In genomic region chr10:15939543-15939942, GRCh38 we compare ENCODE assay signal across 7 cellular contexts.
DNase-seq lines count a peak whose midpoint lies in the region; ATAC-seq, FAIRE-seq and TF ChIP-seq lines count a peak whose summit lies in the region.
"Not testable (repeated sequence)": the region's sequence is repeated elsewhere in the genome, so short reads cannot be mapped to it uniquely, and the experiment has no call there.

No MANE protein-coding gene starts in this region.

- TF ChIP-seq CTCF in GM23338 (conservative IDR thresholded peaks at IDR 0.05; ENCODE audit: low read depth in 2 of 2); astrocyte (IDR thresholded peaks at IDR 0.05; ENCODE audit: insufficient read depth, low read depth, low read length); mammary epithelial cell (conservative IDR thresholded peaks at IDR 0.05 in 1 of 2, IDR thresholded peaks at IDR 0.05 in 1 of 2; ENCODE audit: extremely low read depth in 1 of 2, insufficient read depth in 1 of 2, low read depth in 1 of 2, low read length in 2 of 2): not testable (repeated sequence)

- H3K36me3 ChIP-seq in GM23338 (ENCODE audit: insufficient read depth); astrocyte (ENCODE audit: insufficient read depth, low read length); mammary epithelial cell (ENCODE audit: insufficient read depth, low read length): not testable (repeated sequence)

- not testable (repeated sequence) for H3K4me3 ChIP-seq in GM23338; astrocyte (ENCODE audit: insufficient read depth, low read depth, low read length); mammary epithelial cell (replicated peaks in 1 of 3; ENCODE audit: insufficient read depth in 1 of 3, low read depth in 2 of 3, low read length in 3 of 3)

- dilution Hi-C loops in mammary epithelial cell (cut with HindIII; ENCODE audit: low sequenced_read_pairs), result not testable (repeated sequence)

- 34% methylated on average over 6 of the region's 6 CpGs for WGBS in mammary epithelial cell (ENCODE audit: low coverage, missing lambda C conversion rate)

- intact Hi-C loops in mammary epithelial cell (cut with micrococcal nuclease), result not testable (repeated sequence)

- H3K4me3 Mint-ChIP-seq in GM23338, result not testable (repeated sequence)
- peak overlapping the region; percentile 8 for H3K4me3 Mint-ChIP-seq in astrocyte (ENCODE audit: unreplicated experiment)

- not testable (repeated sequence) for H3K9me3 ChIP-seq in astrocyte (ENCODE audit: insufficient read depth, low read depth, low read length); mammary epithelial cell (replicated peaks; ENCODE audit: insufficient read depth, low read length)

- not testable (repeated sequence) for H3K4me1 ChIP-seq in GM23338 (ENCODE audit: insufficient read depth); astrocyte (ENCODE audit: insufficient read depth, low read length); mammary epithelial cell (ENCODE audit: insufficient read depth, low read length)

- peak overlapping the region; percentile 75 for H2AFZ ChIP-seq in GM23338
- H2AFZ ChIP-seq in astrocyte (ENCODE audit: low read depth, low read length); mammary epithelial cell (ENCODE audit: low read depth, low read length): not testable (repeated sequence)

- H3K9me3 Mint-ChIP-seq in GM23338; astrocyte (ENCODE audit: unreplicated experiment): not testable (repeated sequence)

- H3F3A ChIP-seq in GM23338 (replicated peaks; ENCODE audit: low read depth), result not testable (repeated sequence)

- not testable (repeated sequence) for H3K36me3 Mint-ChIP-seq in GM23338 (ENCODE audit: low read depth); astrocyte (ENCODE audit: low read depth, unreplicated experiment)

- H3K27ac ChIP-seq in GM23338 (ENCODE audit: low read depth); astrocyte (ENCODE audit: low read depth, low read length); mammary epithelial cell (ENCODE audit: insufficient read depth, low read depth, low read length): not testable (repeated sequence)

- not testable (repeated sequence) for H3K4me2 ChIP-seq in GM23338; astrocyte (ENCODE audit: low read length); mammary epithelial cell (ENCODE audit: insufficient read depth, low read depth, low read length)

- ATAC-seq in GM23338, result not testable (repeated sequence)

- peak; percentile 84 for FAIRE-seq in RCC 7860 (lab: Jason Lieb, UNC)
- not testable (repeated sequence) for FAIRE-seq in astrocyte (lab: Jason Lieb, UNC)

- DNase-seq in A172 (ENCODE audit: low spot score) (peak; percentile 37), HT1080 (ENCODE audit: low read depth) (peak; percentile 50), RCC 7860 (ENCODE audit: low spot score) (peak; percentile 53), mammary epithelial cell (peak; percentile 12), kidney tubule cell (ENCODE audit: low spot score) (peak; percentile 2)
- not testable (repeated sequence) for DNase-seq in GM23338 (ENCODE audit: low spot score); astrocyte (ENCODE audit: low read depth)

- BruUV-seq in mammary epithelial cell (replicated peaks; lab: Mats Ljungman, UMichigan), result not testable (repeated sequence)

- not testable (repeated sequence) for H3K9me2 ChIP-seq in GM23338 (ENCODE audit: insufficient read depth)

- in situ Hi-C loops in mammary epithelial cell (cut with MboI; ENCODE audit: low sequenced_read_pairs in 2 of 2), result not testable (repeated sequence)

- not testable (repeated sequence) for H4K20me1 ChIP-seq in GM23338 (replicated peaks; ENCODE audit: insufficient read depth); astrocyte (ENCODE audit: insufficient read depth, low read length); mammary epithelial cell (ENCODE audit: insufficient read depth, low read length)

- H3K4me1 Mint-ChIP-seq in GM23338; astrocyte (ENCODE audit: low read depth, unreplicated experiment): not testable (repeated sequence)

- not testable (repeated sequence) for H3K79me2 ChIP-seq in GM23338 (replicated peaks; ENCODE audit: insufficient read depth); astrocyte (ENCODE audit: insufficient read depth, low read length); mammary epithelial cell (ENCODE audit: insufficient read depth, low read length)

- H3K27me3 ChIP-seq in GM23338 (ENCODE audit: insufficient read depth); astrocyte (ENCODE audit: insufficient read depth, low read length); mammary epithelial cell (ENCODE audit: insufficient read depth, low read length): not testable (repeated sequence)

- not testable (repeated sequence) for H3K27ac Mint-ChIP-seq in GM23338; astrocyte (ENCODE audit: unreplicated experiment)

- H3K27me3 Mint-ChIP-seq in GM23338 (ENCODE audit: insufficient read depth, low read depth, poor library complexity); astrocyte (ENCODE audit: low read depth, unreplicated experiment): not testable (repeated sequence)

- not testable (repeated sequence) for H3K9ac ChIP-seq in astrocyte (ENCODE audit: low read length); mammary epithelial cell (ENCODE audit: insufficient read depth, low read length)

- CTCF ChIA-PET in mammary epithelial cell (lab: Charles Lee; ENCODE audit: low non-redundant PET), result not testable (repeated sequence)
